In genomic region chr16:56303066-56303705, GRCh38 we compare ENCODE assay signal across 28 cellular contexts.
"Had no signal": no experiment of that assay in that cellular context is flagged by ENCODE, and none has a peak within 500 bp of the region (broad histone marks: within the 10 kb centered on the region; RNA-seq: fewer than 3 reads in every experiment).

No MANE protein-coding gene starts in this region.

- H3K4me1 ChIP-seq: SJCRH30 had no signal

- H3K9me3 Mint-ChIP-seq: activated naive CD4-positive, alpha-beta T cell treated with anti-CD3 and anti-CD28 coated beads, Interleukin-2, amount 50 U/mL, for 24 hours; activated naive CD8-positive, alpha-beta T cell treated with anti-CD3 and anti-CD28 coated beads, Interleukin-2, amount 50 U/mL, for 24 hours; activated T-cell treated with anti-CD3 and anti-CD28 coated beads, Interleukin-2, amount 50 U/mL, for 24 hours; activated T-helper 1 cell treated with anti-CD3 and anti-CD28 coated beads, Interleukin-12 subunit alpha, Interleukin-12 subunit beta, Interleukin-2, Interleukin-4 antibody, amounts not matched to agents 30 ng/mL and 10 ng/mL and 1 ng/mL, durations not matched to agents 14 hours and 24 hours and 36 hours; T-helper 1 cell treated with Interleukin-12 subunit alpha and Interleukin-12 subunit beta and Interleukin-4 antibody, amounts not matched to agents 30 μg/mL and 1 μg/mL, for 36 hours; WTC11 had no signal

- H3K27me3 Mint-ChIP-seq: activated CD8-positive, alpha-beta memory T cell treated with anti-CD3 and anti-CD28 coated beads, Interleukin-2, amount 10 ng/mL, durations not matched to agents 7 days and 5 days; activated naive CD4-positive, alpha-beta T cell treated with anti-CD3 and anti-CD28 coated beads, Interleukin-2, amount 50 U/mL, for 24 hours; activated T-cell treated with anti-CD3 and anti-CD28 coated beads, Interleukin-2, amount 50 U/mL, for 24 hours had no signal

- H3K4me3 Mint-ChIP-seq: activated CD8-positive, alpha-beta memory T cell treated with anti-CD3 and anti-CD28 coated beads, Interleukin-2, amount 10 ng/mL, durations not matched to agents 7 days and 5 days; activated naive CD4-positive, alpha-beta T cell treated with anti-CD3 and anti-CD28 coated beads, Interleukin-2, amount 50 U/mL, for 24 hours; activated naive CD8-positive, alpha-beta T cell treated with anti-CD3 and anti-CD28 coated beads, Interleukin-2, amount 50 U/mL, for 24 hours; activated T-cell treated with anti-CD3 and anti-CD28 coated beads, Interleukin-2, amount 50 U/mL, for 24 hours; activated T-helper 1 cell treated with anti-CD3 and anti-CD28 coated beads, Interleukin-12 subunit alpha, Interleukin-12 subunit beta, Interleukin-2, Interleukin-4 antibody, amounts not matched to agents 30 ng/mL and 10 ng/mL and 1 ng/mL, durations not matched to agents 14 hours and 24 hours and 36 hours; T-helper 1 cell treated with Interleukin-12 subunit alpha and Interleukin-12 subunit beta and Interleukin-4 antibody, amounts not matched to agents 30 μg/mL and 1 μg/mL, for 36 hours; WTC11 had no signal

- DNase-seq: activated CD4-positive, alpha-beta T cell treated with anti-CD3 and anti-CD28 coated beads for 48 hours; activated CD4-positive, alpha-beta T cell treated with anti-CD3 and anti-CD28 coated beads, Interleukin-2, amount 50 U/mL, for 48 hours; activated CD4-positive, CD25-positive, alpha-beta regulatory T cell treated with anti-CD3 and anti-CD28 coated beads, Interleukin-2, amount 50 U/mL, for 72 hours; activated CD8-positive, alpha-beta memory T cell treated with anti-CD3 and anti-CD28 coated beads, Interleukin-2, amount 10 ng/mL, durations not matched to agents 7 days and 5 days; activated effector memory CD4-positive, alpha-beta T cell treated with Interleukin-2 at 50 U/mL for 16 hours; activated naive CD4-positive, alpha-beta T cell; activated naive CD8-positive, alpha-beta T cell treated with anti-CD3 and anti-CD28 coated beads, Interleukin-2, amount 50 U/mL, for 24 hours; activated T-cell treated with anti-CD3 and anti-CD28 coated beads, Interleukin-2, amount 50 U/mL, for 24 hours; amniotic stem cell; brain microvascular endothelial cell; NCI-H1092 treated with DMSO at 0.1 percent for 48 hours; NCI-H1417 treated with DMSO at 0.1 percent for 48 hours; NCI-H1694; NCI-H2029; NCI-H2107; NCI-H446; NCI-H524; Peyer's patch; Right ventricle myocardium superior; SJCRH30; SW 1271 had no signal

- H3K36me3 Mint-ChIP-seq: activated CD8-positive, alpha-beta memory T cell treated with anti-CD3 and anti-CD28 coated beads, Interleukin-2, amount 10 ng/mL, durations not matched to agents 7 days and 5 days; activated naive CD4-positive, alpha-beta T cell treated with anti-CD3 and anti-CD28 coated beads, Interleukin-2, amount 50 U/mL, for 24 hours; WTC11 had no signal

- H3K9me3 ChIP-seq: Peyer's patch, SJCRH30 had no signal

- H3K27me3 ChIP-seq: brain microvascular endothelial cell, Peyer's patch had no signal

- H3K4me3 ChIP-seq: Peyer's patch, SJCRH30 had no signal

- H3K4me1 Mint-ChIP-seq: activated CD8-positive, alpha-beta memory T cell treated with anti-CD3 and anti-CD28 coated beads, Interleukin-2, amount 10 ng/mL, durations not matched to agents 7 days and 5 days had no signal

- H3K27ac ChIP-seq: brain microvascular endothelial cell, KMS-11, Peyer's patch, RWPE1, SJCRH30 had no signal

- H3K27ac Mint-ChIP-seq: activated CD8-positive, alpha-beta memory T cell treated with anti-CD3 and anti-CD28 coated beads, Interleukin-2, amount 10 ng/mL, durations not matched to agents 7 days and 5 days; activated naive CD4-positive, alpha-beta T cell treated with anti-CD3 and anti-CD28 coated beads, Interleukin-2, amount 50 U/mL, for 24 hours; activated naive CD8-positive, alpha-beta T cell treated with anti-CD3 and anti-CD28 coated beads, Interleukin-2, amount 50 U/mL, for 24 hours; activated T-cell treated with anti-CD3 and anti-CD28 coated beads, Interleukin-2, amount 50 U/mL, for 24 hours; activated T-helper 1 cell treated with anti-CD3 and anti-CD28 coated beads, Interleukin-12 subunit alpha, Interleukin-12 subunit beta, Interleukin-2, Interleukin-4 antibody, amounts not matched to agents 30 ng/mL and 10 ng/mL and 1 ng/mL, durations not matched to agents 14 hours and 24 hours and 36 hours; T-helper 1 cell treated with Interleukin-12 subunit alpha and Interleukin-12 subunit beta and Interleukin-4 antibody, amounts not matched to agents 30 μg/mL and 1 μg/mL, for 36 hours; WTC11 had no signal

- ATAC-seq: activated CD8-positive, alpha-beta memory T cell treated with anti-CD3 and anti-CD28 coated beads, Interleukin-2, amount 10 ng/mL, durations not matched to agents 7 days and 5 days; activated naive CD8-positive, alpha-beta T cell treated with anti-CD3 and anti-CD28 coated beads, Interleukin-2, amount 50 U/mL, for 24 hours; SK-N-SH treated with all-trans-retinoic acid at 6 μM for 48 hours; WTC11 had no signal

- H3K36me3 ChIP-seq: brain microvascular endothelial cell, Peyer's patch, SJCRH30 had no signal
